1 cellular context compared by ENCODE assay signal in the genomic region with DNA sequence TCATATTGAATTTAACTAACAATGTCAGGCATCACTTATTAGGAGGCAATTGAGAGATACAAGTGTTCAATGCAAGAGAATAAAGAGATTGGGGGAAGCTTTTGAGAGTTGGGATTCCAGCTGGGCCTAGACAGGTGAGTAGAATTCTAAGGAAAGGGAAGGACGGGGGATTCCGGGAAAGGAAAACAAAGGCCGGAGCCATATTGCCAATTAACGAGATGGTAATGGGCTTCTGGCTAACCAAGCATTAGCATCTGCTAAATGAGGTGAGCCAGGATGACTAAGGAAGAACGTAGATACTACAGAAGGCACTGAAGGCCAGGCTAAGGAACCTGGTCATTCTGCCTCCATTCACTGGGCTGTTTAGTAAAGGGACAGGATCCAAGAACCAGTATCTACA.
TF ChIP-seq lines count a peak whose summit lies in the region.

No MANE protein-coding gene starts in this region.

TF ChIP-seq in WTC11, 78 proteins besides CTCF, POLR2A, EP300 and RAD21 (continued from another document):
- TF ChIP-seq ZNF512 (CRISPR knock-in tag; IDR thresholded peaks at IDR 0.05; ENCODE audit: borderline replicate concordance) = no peak
- TF ChIP-seq NR1H2 (CRISPR knock-in tag; IDR thresholded peaks at IDR 0.05) = no peak
- TF ChIP-seq SMAD4 (CRISPR knock-in tag; IDR thresholded peaks at IDR 0.05) = no peak
- no peak for TF ChIP-seq ATF2 (CRISPR knock-in tag; IDR thresholded peaks at IDR 0.05; ENCODE audit: borderline replicate concordance, low read depth)
